Comparison of ENCODE assay signal across 9 cellular contexts in the genomic region with DNA sequence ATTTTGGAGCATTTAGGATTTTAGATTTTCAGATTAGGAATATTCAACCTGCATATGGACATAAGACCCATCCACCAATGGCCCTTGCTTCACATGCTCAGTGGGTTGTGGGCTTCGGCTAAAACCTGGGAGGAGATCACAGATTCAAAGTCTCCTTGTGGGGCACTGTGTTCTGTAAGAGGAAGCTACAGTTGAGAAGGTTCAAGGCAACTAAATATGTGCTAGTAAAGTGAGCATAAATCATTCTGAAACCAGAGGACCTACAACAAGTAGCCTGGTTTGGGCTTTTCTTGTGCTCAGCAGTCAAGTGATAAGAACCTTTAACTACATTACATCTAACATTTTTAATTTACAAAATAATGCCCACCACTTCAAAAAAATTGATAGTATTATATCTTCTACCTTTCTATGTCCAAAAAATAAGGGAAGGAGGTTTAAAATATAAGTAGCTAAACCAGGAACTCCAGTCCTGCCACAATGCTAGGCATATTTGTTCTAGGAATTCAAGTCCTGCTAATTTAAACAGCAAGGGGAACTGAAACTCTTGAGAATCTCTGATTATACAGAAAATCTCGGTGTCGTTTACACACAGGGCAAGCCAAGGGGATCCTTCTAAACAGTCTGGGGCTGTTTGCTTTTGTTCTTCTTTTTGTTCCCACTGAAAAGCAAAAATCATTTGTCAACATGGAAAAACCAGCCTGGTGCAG. TPM values are rescaled to one million over a fixed set of nuclear protein-coding genes. Genes with fewer than 3 reads are reported as not detected.
DNase-seq lines count a peak whose midpoint lies in the region; ATAC-seq and TF ChIP-seq lines count a peak whose summit lies in the region.
"Had no signal": no experiment of that assay in that cellular context is flagged by ENCODE, and none has a peak within 500 bp of the region (broad histone marks: within the 10 kb centered on the region; RNA-seq: fewer than 3 reads in every experiment).

No MANE protein-coding gene starts in this region.

- H2AFZ ChIP-seq in mammary epithelial cell (ENCODE audit: low read depth, low read length) (no peak overlapping the region), PC-9 (no peak overlapping the region)

- H3K27me3 Mint-ChIP-seq in CD8-positive, alpha-beta T cell (ENCODE audit: low read depth), result no peaks in the 10 kb centered on the region
- no peaks in the 10 kb centered on the region for H3K27me3 Mint-ChIP-seq in activated naive CD8-positive, alpha-beta T cell

- CTCF ChIA-PET in CD8-positive, alpha-beta T cell (lab: Charles Lee), result interaction anchor here (1.6 kb wide), 1 partner anchor 10 kb away, joined by 4 read pairs; no protein-coding TSS in a partner anchor
- CTCF ChIA-PET in mammary epithelial cell (lab: Charles Lee; ENCODE audit: low non-redundant PET) (no interaction called here), PC-9 (lab: Charles Lee) (no interaction called here)

- H3K4me3 Mint-ChIP-seq in CD8-positive, alpha-beta T cell, result peak overlapping the region; percentile 35
- peak overlapping the region; percentile 31 for H3K4me3 Mint-ChIP-seq in activated naive CD8-positive, alpha-beta T cell

- H3K27ac ChIP-seq in CD8-positive, alpha-beta T cell (ENCODE audit: low read depth, low read length), result no peak overlapping the region
- H3K27ac ChIP-seq in mammary epithelial cell (ENCODE audit: insufficient read depth, low read depth, low read length), result no peak overlapping the region
- no peak overlapping the region for H3K27ac ChIP-seq in PC-9
- H3K27ac ChIP-seq: tibial nerve had no signal

- H3K36me3 Mint-ChIP-seq in CD8-positive, alpha-beta T cell, result peaks cover 43% of the 10 kb centered on the region
- H3K36me3 Mint-ChIP-seq in activated naive CD8-positive, alpha-beta T cell, result peaks cover 14% of the 10 kb centered on the region

- H3K4me1 Mint-ChIP-seq in CD8-positive, alpha-beta T cell (ENCODE audit: low read depth), result peaks cover 87% of the 10 kb centered on the region
- H3K4me1 Mint-ChIP-seq in activated naive CD8-positive, alpha-beta T cell (ENCODE audit: low read depth), result peaks cover 91% of the 10 kb centered on the region

- H3K9me2 ChIP-seq in PC-9 (ENCODE audit: insufficient read depth), result no peaks in the 10 kb centered on the region

- no peaks in the 10 kb centered on the region for H4K20me1 ChIP-seq in mammary epithelial cell (ENCODE audit: insufficient read depth, low read length)
- H4K20me1 ChIP-seq in PC-9 (ENCODE audit: insufficient read depth), result no peaks in the 10 kb centered on the region

- no peak for TF ChIP-seq CTCF in CD8-positive, alpha-beta T cell (IDR thresholded peaks at IDR 0.05)
- TF ChIP-seq CTCF in mammary epithelial cell (conservative IDR thresholded peaks at IDR 0.05 in 1 of 2, IDR thresholded peaks at IDR 0.05 in 1 of 2; ENCODE audit: extremely low read depth in 1 of 2, insufficient read depth in 1 of 2, low read depth in 1 of 2, low read length in 2 of 2), result no peak
- TF ChIP-seq CTCF in PC-9 (conservative IDR thresholded peaks at IDR 0.05), result no peak

- intact Hi-C loops in CD8-positive, alpha-beta T cell (cut with DNase I, micrococcal nuclease), result loop anchor here in 1 of 2 experiments (5.0 kb wide), 1 partner anchor 32 kb away; no protein-coding TSS in a partner anchor
- intact Hi-C loops in mammary epithelial cell (cut with micrococcal nuclease) (no loop called here), PC-9 (cut with micrococcal nuclease; ENCODE audit: unreplicated experiment) (no loop called here)

- 95% methylated on average over 3 of the region's 3 CpGs for WGBS in mammary epithelial cell (ENCODE audit: low coverage, missing lambda C conversion rate)

- H3F3A ChIP-seq in PC-9 (ENCODE audit: insufficient read depth, low read depth), result no peaks in the 10 kb centered on the region

- no peak for DNase-seq in CD8-positive, alpha-beta T cell
- no peak for DNase-seq in mammary epithelial cell
- no peak for DNase-seq in GDM1 (lab: John Stamatoyannopoulos, UW)
- DNase-seq in HCEC 1CT, result no peak
- DNase-seq in PC-9, result no peak

- POLR2A ChIA-PET in CD8-positive, alpha-beta T cell (lab: Charles Lee), result interaction anchor here (1.1 kb wide), 1 partner anchor 36 kb away, joined by 3 read pairs; no protein-coding TSS in a partner anchor
- POLR2A ChIA-PET in PC-9 (lab: Charles Lee; ENCODE audit: unreplicated experiment), result no interaction called here

- H3K9me3 ChIP-seq in CD8-positive, alpha-beta T cell (ENCODE audit: low read length), result no peaks in the 10 kb centered on the region
- H3K9me3 ChIP-seq in mammary epithelial cell (replicated peaks; ENCODE audit: insufficient read depth, low read length) (no peaks in the 10 kb centered on the region), PC-9 (ENCODE audit: insufficient read depth, low read depth) (no peaks in the 10 kb centered on the region)
- H3K9me3 ChIP-seq: tibial nerve had no signal

- in situ Hi-C loops in mammary epithelial cell (cut with MboI; ENCODE audit: low sequenced_read_pairs in 2 of 2), result no loop called here

- H3K4me1 ChIP-seq in CD8-positive, alpha-beta T cell (ENCODE audit: insufficient read depth, low read length), result peaks cover 81% of the 10 kb centered on the region
- H3K4me1 ChIP-seq in mammary epithelial cell (ENCODE audit: insufficient read depth, low read length) (no peaks in the 10 kb centered on the region), PC-9 (replicated peaks; ENCODE audit: insufficient read depth) (no peaks in the 10 kb centered on the region)

- BruUV-seq in mammary epithelial cell (replicated peaks; lab: Mats Ljungman, UMichigan) (no TSS peak), PC-9 (replicated peaks; lab: Mats Ljungman, UMichigan) (no TSS peak)

- dilution Hi-C loops in mammary epithelial cell (cut with HindIII; ENCODE audit: low sequenced_read_pairs), result no loop called here

- H3K79me2 ChIP-seq in mammary epithelial cell (ENCODE audit: insufficient read depth, low read length) (no peaks in the 10 kb centered on the region), PC-9 (ENCODE audit: low read depth) (peaks cover 5% of the 10 kb centered on the region; the same call in 1 of the 2 replicates)

- H3K9me3 Mint-ChIP-seq in CD8-positive, alpha-beta T cell, result no peaks in the 10 kb centered on the region
- no peaks in the 10 kb centered on the region for H3K9me3 Mint-ChIP-seq in activated naive CD8-positive, alpha-beta T cell (ENCODE audit: low read depth)

- no peak for ATAC-seq in CD8-positive, alpha-beta T cell
- peak; percentile 76 for ATAC-seq in GM19438 (IDR thresholded peaks at IDR 0.05; ENCODE audit: low read depth, unreplicated experiment)
- ATAC-seq in HG03135 (IDR thresholded peaks at IDR 0.05; ENCODE audit: unreplicated experiment), result peak; percentile 75

- no peaks in the 10 kb centered on the region for H3K27me3 ChIP-seq in CD8-positive, alpha-beta T cell (ENCODE audit: insufficient read depth, low read length)
- H3K27me3 ChIP-seq in mammary epithelial cell (ENCODE audit: insufficient read depth, low read length) (no peaks in the 10 kb centered on the region), PC-9 (ENCODE audit: insufficient read depth, low read depth) (no peaks in the 10 kb centered on the region)
- H3K27me3 ChIP-seq: tibial nerve had no signal

- peaks cover 5% of the 10 kb centered on the region for H3K36me3 ChIP-seq in CD8-positive, alpha-beta T cell (ENCODE audit: insufficient read depth, low read length)
- H3K36me3 ChIP-seq in mammary epithelial cell (ENCODE audit: insufficient read depth, low read length) (no peaks in the 10 kb centered on the region), PC-9 (ENCODE audit: low read depth) (no peaks in the 10 kb centered on the region)

- H3K9ac ChIP-seq in mammary epithelial cell (ENCODE audit: insufficient read depth, low read length), result no peak overlapping the region

- no peak overlapping the region for H3K4me3 ChIP-seq in CD8-positive, alpha-beta T cell (ENCODE audit: low read depth, low read length)
- H3K4me3 ChIP-seq in mammary epithelial cell (replicated peaks in 1 of 3; ENCODE audit: insufficient read depth in 1 of 3, low read depth in 2 of 3, low read length in 3 of 3), result no peak overlapping the region
- H3K4me3 ChIP-seq in PC-9, result no peak overlapping the region
- H3K4me3 ChIP-seq: tibial nerve had no signal

- H3K4me2 ChIP-seq in mammary epithelial cell (ENCODE audit: insufficient read depth, low read depth, low read length) (no peak overlapping the region), PC-9 (no peak overlapping the region)

- H3K27ac Mint-ChIP-seq in CD8-positive, alpha-beta T cell, result peak overlapping the region; percentile 80
- peak overlapping the region; percentile 85 for H3K27ac Mint-ChIP-seq in activated naive CD8-positive, alpha-beta T cell

RNA-seq across cellular contexts. Expression of a gene that starts 36.6 kb away (rescaled TPM):
- total RNA-seq in CD8-positive, alpha-beta T cell, result 10 to 100 TPM; 97.2 to 97.3 TPM
- 10 to 100 TPM; 10.1 to 23.3 TPM for total RNA-seq in mammary epithelial cell
- polyA plus RNA-seq in mammary epithelial cell, result 3.3 TPM
- 15.0 TPM for polyA minus RNA-seq in mammary epithelial cell
- total RNA-seq in PC-9 (2021), result 9.0 and 10.5 TPM in 2 replicates
